2 cellular contexts compared by ENCODE assay signal in the genomic region with DNA sequence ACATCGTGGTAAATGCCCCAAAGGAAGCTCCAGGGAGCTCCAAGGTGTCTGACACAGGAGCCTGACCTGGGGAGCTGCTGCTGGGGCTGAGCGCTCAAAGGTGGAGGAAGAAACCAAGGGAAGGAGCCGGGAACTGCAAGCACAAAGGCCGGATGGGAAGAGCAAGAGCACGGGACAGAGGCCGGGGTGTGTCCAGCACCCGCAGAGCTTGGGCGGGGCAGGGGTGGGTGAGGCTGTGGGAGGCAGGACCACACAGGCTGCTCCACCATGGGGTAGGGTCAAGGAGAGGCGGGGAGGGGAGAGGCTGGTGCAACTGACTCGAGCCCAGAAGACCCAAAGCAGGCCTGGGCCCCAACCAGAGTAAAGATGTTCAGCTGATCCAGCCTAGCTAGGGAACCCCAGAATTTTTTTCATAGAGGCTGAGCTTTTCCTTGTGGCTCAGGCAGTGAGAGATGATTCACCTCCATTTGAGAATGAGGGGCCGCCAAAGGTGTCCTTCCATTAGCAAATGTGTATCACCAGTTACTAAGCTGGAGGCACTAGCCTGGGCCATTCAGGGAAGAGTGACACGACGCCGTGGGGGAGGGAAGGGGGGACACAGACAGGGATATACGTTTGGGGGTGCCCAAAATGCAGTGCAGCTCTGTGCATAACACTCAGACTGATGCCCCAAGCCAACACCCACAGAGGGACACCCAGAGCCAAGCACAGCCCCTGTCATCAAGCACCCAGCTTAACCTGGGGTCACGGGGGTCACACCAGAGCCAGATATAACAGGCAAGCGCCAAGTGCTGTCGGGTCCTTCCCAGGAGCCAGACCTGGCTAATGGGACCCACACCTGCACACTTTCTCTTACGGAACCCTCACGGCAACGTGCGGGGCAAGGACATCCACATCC.
A peak's percentile ranks its signal among the peaks of the same experiment; 100 is the strongest.
TF ChIP-seq lines count a peak whose summit lies in the region.

No MANE protein-coding gene starts in this region.

TF ChIP-seq in HEK293, 187 proteins besides CTCF, POLR2A, EP300 and RAD21:
- TF ChIP-seq, protein P1, sequence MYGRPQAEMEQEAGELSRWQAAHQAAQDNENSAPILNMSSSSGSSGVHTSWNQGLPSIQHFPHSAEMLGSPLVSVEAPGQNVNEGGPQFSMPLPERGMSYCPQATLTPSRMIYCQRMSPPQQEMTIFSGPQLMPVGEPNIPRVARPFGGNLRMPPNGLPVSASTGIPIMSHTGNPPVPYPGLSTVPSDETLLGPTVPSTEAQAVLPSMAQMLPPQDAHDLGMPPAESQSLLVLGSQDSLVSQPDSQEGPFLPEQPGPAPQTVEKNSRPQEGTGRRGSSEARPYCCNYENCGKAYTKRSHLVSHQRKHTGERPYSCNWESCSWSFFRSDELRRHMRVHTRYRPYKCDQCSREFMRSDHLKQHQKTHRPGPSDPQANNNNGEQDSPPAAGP (tag by site-specific recombination; IDR thresholded peaks at IDR 0.05): peak; percentile 60; the same call in 1 of the 2 replicates
- TF ChIP-seq ZIC2 (tag by site-specific recombination; IDR thresholded peaks at IDR 0.05) (0 out of 2 replicates have a peak, but pooled peaks have one; percentile 23), ZNF366 (tag by site-specific recombination; conservative IDR thresholded peaks at IDR 0.05) (no peak), MYNN (tag by site-specific recombination; IDR thresholded peaks at IDR 0.05; ENCODE audit: borderline replicate concordance) (no peak), SP2 (tag by site-specific recombination; IDR thresholded peaks at IDR 0.05) (peak; percentile 21; the same call in 1 of the 2 replicates), KLF1 (tag by site-specific recombination; IDR thresholded peaks at IDR 0.05) (peak; percentile 99), GLIS1 (tag by site-specific recombination; IDR thresholded peaks at IDR 0.05) (peak; percentile 33; the same call in 1 of the 2 replicates), HOXA7 (CRISPR knock-in tag; IDR thresholded peaks at IDR 0.05; ENCODE audit: borderline replicate concordance) (no peak), EGR2 (tag by site-specific recombination; IDR thresholded peaks at IDR 0.05; ENCODE audit: low read depth) (peak; percentile 63), ZFHX2 (tag by site-specific recombination; conservative IDR thresholded peaks at IDR 0.05) (peak; percentile 62; the same call in 1 of the 2 replicates)

TF ChIP-seq in HepG2, 621 proteins besides CTCF, POLR2A, EP300 and RAD21:
- no peak for TF ChIP-seq ZBTB7B (CRISPR knock-in tag; IDR thresholded peaks at IDR 0.05)
- TF ChIP-seq SRSF9 (IDR thresholded peaks at IDR 0.05; ENCODE audit: borderline replicate concordance, insufficient read depth, low read depth, low read length, poor library complexity, severe bottlenecking): no peak
- TF ChIP-seq, protein P2, sequence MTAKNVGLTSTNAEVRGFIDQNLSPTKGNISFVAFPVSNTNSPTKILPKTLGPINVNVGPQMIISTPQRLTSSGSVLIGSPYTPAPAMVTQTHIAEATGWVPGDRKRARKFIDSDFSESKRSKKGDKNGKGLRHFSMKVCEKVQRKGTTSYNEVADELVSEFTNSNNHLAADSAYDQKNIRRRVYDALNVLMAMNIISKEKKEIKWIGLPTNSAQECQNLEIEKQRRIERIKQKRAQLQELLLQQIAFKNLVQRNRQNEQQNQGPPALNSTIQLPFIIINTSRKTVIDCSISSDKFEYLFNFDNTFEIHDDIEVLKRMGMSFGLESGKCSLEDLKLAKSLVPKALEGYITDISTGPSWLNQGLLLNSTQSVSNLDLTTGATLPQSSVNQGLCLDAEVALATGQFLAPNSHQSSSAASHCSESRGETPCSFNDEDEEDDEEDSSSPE (CRISPR knock-in tag; IDR thresholded peaks at IDR 0.05): no peak
- TF ChIP-seq NR2F6 (IDR thresholded peaks at IDR 0.05): peak; percentile 23; the same call in 1 of the 2 replicates
- TF ChIP-seq NR2F6 (CRISPR knock-in tag; IDR thresholded peaks at IDR 0.05): no peak
- TF ChIP-seq, protein P3, sequence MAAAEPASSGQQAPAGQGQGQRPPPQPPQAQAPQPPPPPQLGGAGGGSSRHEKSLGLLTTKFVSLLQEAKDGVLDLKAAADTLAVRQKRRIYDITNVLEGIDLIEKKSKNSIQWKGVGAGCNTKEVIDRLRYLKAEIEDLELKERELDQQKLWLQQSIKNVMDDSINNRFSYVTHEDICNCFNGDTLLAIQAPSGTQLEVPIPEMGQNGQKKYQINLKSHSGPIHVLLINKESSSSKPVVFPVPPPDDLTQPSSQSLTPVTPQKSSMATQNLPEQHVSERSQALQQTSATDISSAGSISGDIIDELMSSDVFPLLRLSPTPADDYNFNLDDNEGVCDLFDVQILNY (CRISPR knock-in tag; conservative IDR thresholded peaks at IDR 0.05): 0 out of 2 replicates have a peak, but pooled peaks have one; percentile 4
- no peak for TF ChIP-seq TBX2 (CRISPR knock-in tag; IDR thresholded peaks at IDR 0.05; ENCODE audit: borderline replicate concordance)
- TF ChIP-seq ZNF563 (CRISPR knock-in tag; IDR thresholded peaks at IDR 0.05): no peak
- TF ChIP-seq, protein P4, sequence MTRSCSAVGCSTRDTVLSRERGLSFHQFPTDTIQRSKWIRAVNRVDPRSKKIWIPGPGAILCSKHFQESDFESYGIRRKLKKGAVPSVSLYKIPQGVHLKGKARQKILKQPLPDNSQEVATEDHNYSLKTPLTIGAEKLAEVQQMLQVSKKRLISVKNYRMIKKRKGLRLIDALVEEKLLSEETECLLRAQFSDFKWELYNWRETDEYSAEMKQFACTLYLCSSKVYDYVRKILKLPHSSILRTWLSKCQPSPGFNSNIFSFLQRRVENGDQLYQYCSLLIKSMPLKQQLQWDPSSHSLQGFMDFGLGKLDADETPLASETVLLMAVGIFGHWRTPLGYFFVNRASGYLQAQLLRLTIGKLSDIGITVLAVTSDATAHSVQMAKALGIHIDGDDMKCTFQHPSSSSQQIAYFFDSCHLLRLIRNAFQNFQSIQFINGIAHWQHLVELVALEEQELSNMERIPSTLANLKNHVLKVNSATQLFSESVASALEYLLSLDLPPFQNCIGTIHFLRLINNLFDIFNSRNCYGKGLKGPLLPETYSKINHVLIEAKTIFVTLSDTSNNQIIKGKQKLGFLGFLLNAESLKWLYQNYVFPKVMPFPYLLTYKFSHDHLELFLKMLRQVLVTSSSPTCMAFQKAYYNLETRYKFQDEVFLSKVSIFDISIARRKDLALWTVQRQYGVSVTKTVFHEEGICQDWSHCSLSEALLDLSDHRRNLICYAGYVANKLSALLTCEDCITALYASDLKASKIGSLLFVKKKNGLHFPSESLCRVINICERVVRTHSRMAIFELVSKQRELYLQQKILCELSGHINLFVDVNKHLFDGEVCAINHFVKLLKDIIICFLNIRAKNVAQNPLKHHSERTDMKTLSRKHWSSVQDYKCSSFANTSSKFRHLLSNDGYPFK (CRISPR knock-in tag; IDR thresholded peaks at IDR 0.05; ENCODE audit: borderline replicate concordance): no peak
- TF ChIP-seq ARHGAP35 (CRISPR knock-in tag; IDR thresholded peaks at IDR 0.05; ENCODE audit: borderline replicate concordance): no peak
- no peak for TF ChIP-seq JARID2 (CRISPR knock-in tag; IDR thresholded peaks at IDR 0.05; ENCODE audit: insufficient replicate concordance)
- TF ChIP-seq, protein P5, sequence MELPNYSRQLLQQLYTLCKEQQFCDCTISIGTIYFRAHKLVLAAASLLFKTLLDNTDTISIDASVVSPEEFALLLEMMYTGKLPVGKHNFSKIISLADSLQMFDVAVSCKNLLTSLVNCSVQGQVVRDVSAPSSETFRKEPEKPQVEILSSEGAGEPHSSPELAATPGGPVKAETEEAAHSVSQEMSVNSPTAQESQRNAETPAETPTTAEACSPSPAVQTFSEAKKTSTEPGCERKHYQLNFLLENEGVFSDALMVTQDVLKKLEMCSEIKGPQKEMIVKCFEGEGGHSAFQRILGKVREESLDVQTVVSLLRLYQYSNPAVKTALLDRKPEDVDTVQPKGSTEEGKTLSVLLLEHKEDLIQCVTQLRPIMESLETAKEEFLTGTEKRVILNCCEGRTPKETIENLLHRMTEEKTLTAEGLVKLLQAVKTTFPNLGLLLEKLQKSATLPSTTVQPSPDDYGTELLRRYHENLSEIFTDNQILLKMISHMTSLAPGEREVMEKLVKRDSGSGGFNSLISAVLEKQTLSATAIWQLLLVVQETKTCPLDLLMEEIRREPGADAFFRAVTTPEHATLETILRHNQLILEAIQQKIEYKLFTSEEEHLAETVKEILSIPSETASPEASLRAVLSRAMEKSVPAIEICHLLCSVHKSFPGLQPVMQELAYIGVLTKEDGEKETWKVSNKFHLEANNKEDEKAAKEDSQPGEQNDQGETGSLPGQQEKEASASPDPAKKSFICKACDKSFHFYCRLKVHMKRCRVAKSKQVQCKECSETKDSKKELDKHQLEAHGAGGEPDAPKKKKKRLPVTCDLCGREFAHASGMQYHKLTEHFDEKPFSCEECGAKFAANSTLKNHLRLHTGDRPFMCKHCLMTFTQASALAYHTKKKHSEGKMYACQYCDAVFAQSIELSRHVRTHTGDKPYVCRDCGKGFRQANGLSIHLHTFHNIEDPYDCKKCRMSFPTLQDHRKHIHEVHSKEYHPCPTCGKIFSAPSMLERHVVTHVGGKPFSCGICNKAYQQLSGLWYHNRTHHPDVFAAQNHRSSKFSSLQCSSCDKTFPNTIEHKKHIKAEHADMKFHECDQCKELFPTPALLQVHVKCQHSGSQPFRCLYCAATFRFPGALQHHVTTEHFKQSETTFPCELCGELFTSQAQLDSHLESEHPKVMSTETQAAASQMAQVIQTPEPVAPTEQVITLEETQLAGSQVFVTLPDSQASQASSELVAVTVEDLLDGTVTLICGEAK (IDR thresholded peaks at IDR 0.05): no peak
- TF ChIP-seq, protein P5 (CRISPR knock-in tag; IDR thresholded peaks at IDR 0.05): no peak
- TF ChIP-seq ZSCAN31 (CRISPR knock-in tag; IDR thresholded peaks at IDR 0.05; ENCODE audit: low read depth): no peak
- TF ChIP-seq AGO2 (optimal IDR thresholded peaks at IDR 0.05; ENCODE audit: low read depth, low read length): peak; percentile 23
